Comparison of ENCODE assay signal across 18 cellular contexts in the genomic region with DNA sequence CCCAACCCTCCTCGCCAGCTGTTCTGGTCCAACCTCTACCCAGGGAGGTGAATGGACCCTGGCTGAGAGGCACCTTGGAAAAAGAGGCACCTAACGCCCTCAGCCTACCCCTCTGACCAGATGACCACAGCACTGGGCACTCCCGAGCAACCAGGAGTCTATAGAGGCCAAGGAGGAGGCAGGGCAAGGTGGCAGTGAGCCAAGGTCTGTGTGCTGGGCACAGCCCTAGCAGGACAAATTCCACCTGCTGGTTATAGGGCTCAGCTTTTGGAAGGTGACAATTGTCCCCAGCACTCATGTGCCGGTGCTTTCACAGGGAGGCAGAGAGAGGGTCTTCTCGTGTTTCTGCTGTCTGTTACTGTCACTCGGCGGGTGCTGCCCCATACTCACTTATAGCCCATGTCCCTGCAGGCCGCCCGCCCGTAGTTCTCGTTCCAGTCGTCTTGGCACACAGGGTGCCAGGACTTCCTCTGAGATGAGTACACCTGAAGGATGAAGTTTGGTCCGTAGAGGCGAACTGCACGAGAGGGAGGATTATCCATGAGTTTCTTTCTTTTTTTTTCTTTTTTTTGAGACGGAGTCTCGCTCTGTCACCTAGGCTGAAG. TPM values are rescaled to one million over a fixed set of nuclear protein-coding genes. Genes with fewer than 3 reads are reported as not detected.
"Had no signal": no experiment of that assay in that cellular context is flagged by ENCODE, and none has a peak within 500 bp of the region (broad histone marks: within the 10 kb centered on the region; RNA-seq: fewer than 3 reads in every experiment).

No MANE protein-coding gene starts in this region.

- DNase-seq: activated CD4-positive, alpha-beta T cell treated with anti-CD3 and anti-CD28 coated beads, Interleukin-2, amount 50 U/mL, for 4 hours; activated CD4-positive, CD25-positive, alpha-beta regulatory T cell treated with anti-CD3 and anti-CD28 coated beads, Interleukin-2, amount 50 U/mL, for 72 hours; activated CD8-positive, alpha-beta memory T cell treated with anti-CD3 and anti-CD28 coated beads, Interleukin-2, amount 10 ng/mL, durations not matched to agents 7 days and 5 days; activated naive CD8-positive, alpha-beta T cell treated with anti-CD3 and anti-CD28 coated beads, Interleukin-2, amount 10 ng/mL, durations not matched to agents 7 days and 5 days; activated T-cell treated with anti-CD3 and anti-CD28 coated beads, Interleukin-2, amount 50 U/mL, for 48 hours; anterior cingulate cortex; foreskin fibroblast; glutamatergic neuron; mesenchymal stem cell; stimulated activated CD4-positive, alpha-beta T cell treated with anti-CD3 and anti-CD28 coated beads, Interleukin-2, amount 100 ng/mL, for 24 hours; stimulated activated naive B cell treated with anti-CD40 and anti-IgM and Interleukin-4, amounts not matched to agents 10 μg/mL and 1 μg/mL and 100 μg/mL, for 72 hours; T-helper 2 cell; uterus had no signal

- ATAC-seq: activated CD8-positive, alpha-beta memory T cell treated with anti-CD3 and anti-CD28 coated beads, Interleukin-2, amount 10 ng/mL, durations not matched to agents 7 days and 5 days; stimulated activated naive B cell treated with anti-CD40 and anti-IgM and Interleukin-4, amounts not matched to agents 10 μg/mL and 1 μg/mL and 100 μg/mL, for 72 hours had no signal

- H3K9me3 ChIP-seq: esophagus muscularis mucosa, right atrium auricular region, uterus had no signal

- H3K4me1 ChIP-seq: esophagus muscularis mucosa, right atrium auricular region, uterus had no signal

- H3K4me3 ChIP-seq: esophagus muscularis mucosa, neural progenitor cell, right atrium auricular region, uterus had no signal

- H3K27ac ChIP-seq: esophagus muscularis mucosa, neural progenitor cell, right atrium auricular region, uterus had no signal

- H3K9ac ChIP-seq: neural progenitor cell had no signal

- H3K4me2 ChIP-seq: neural progenitor cell had no signal

- H3K36me3 ChIP-seq: esophagus muscularis mucosa, neural progenitor cell, right atrium auricular region, uterus had no signal

- H3K27me3 ChIP-seq: neural progenitor cell, right atrium auricular region, uterus had no signal

RNA-seq across cellular contexts. Expression of a gene that starts 27.8 kb away (rescaled TPM):
- total RNA-seq: activated CD8-positive, alpha-beta memory T cell treated with anti-CD3 and anti-CD28 coated beads, Interleukin-2, amount 10 ng/mL, durations not matched to agents 7 days and 5 days; activated naive CD8-positive, alpha-beta T cell treated with anti-CD3 and anti-CD28 coated beads, Interleukin-2, amount 10 ng/mL, durations not matched to agents 7 days and 5 days; myocyte; right atrium auricular region; temporal lobe had no signal
